ENCODE assay signal across 12 cellular contexts in the genomic region with DNA sequence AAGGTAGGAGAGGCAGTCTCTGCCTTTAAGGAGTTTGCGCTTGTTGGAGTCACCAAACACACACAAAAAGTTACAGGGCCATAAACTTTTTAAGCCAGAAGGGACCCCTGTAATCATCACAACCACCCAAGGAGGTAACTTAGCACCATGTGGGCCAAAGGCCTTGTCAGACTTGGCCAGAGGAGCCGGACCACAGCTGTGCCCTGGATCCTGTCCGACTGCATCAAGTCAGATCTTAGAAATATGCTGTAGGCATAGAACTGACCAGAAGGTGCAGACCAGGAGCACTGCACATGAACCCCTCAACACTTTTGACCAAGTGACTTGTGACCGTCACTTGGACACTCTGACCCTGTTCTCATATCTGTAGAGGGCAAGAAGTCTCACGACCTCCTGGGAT.
"Had no signal": no experiment of that assay in that cellular context is flagged by ENCODE, and none has a peak within 500 bp of the region (broad histone marks: within the 10 kb centered on the region; RNA-seq: fewer than 3 reads in every experiment).

No MANE protein-coding gene starts in this region.

- H3K4me3 Mint-ChIP-seq: activated CD4-positive, alpha-beta memory T cell treated with anti-CD3 and anti-CD28 coated beads, Interleukin-2, amount 10 ng/mL, durations not matched to agents 7 days and 5 days; central memory CD8-positive, alpha-beta T cell; dendritic cell treated with granulocyte-macrophage colony-stimulating factor and Interleukin-4, amounts not matched to agents 40 ng/mL and 50 ng/mL, for 4 days had no signal

- H3K27ac ChIP-seq: body of pancreas had no signal

- ATAC-seq: body of pancreas, esophagus mucosa, left lung, sciatic nerve had no signal

- H3K27me3 Mint-ChIP-seq: central memory CD8-positive, alpha-beta T cell had no signal

- H3K9me3 ChIP-seq: body of pancreas, left lung had no signal

- H3K9me3 Mint-ChIP-seq: activated CD4-positive, alpha-beta memory T cell treated with anti-CD3 and anti-CD28 coated beads, Interleukin-2, amount 10 ng/mL, durations not matched to agents 7 days and 5 days; central memory CD8-positive, alpha-beta T cell; dendritic cell treated with granulocyte-macrophage colony-stimulating factor and Interleukin-4, amounts not matched to agents 40 ng/mL and 50 ng/mL, for 4 days had no signal

- H3K4me3 ChIP-seq: body of pancreas, left lung had no signal

- H3K27me3 ChIP-seq: body of pancreas had no signal

- DNase-seq: activated CD4-positive, alpha-beta memory T cell treated with anti-CD3 and anti-CD28 coated beads, Interleukin-2, amount 10 ng/mL, durations not matched to agents 7 days and 5 days; activated naive CD4-positive, alpha-beta T cell treated with Interleukin-2 at 50 U/mL for 16 hours; body of pancreas; left lung; nucleus accumbens; stimulated activated CD4-positive, alpha-beta T cell treated with anti-CD3 and anti-CD28 coated beads, Interleukin-12 subunit alpha, Interleukin-12 subunit beta, amount 100 ng/mL, for 4 hours; stimulated activated naive CD4-positive, alpha-beta T cell; T-helper 9 cell had no signal

- H3K27ac Mint-ChIP-seq: activated CD4-positive, alpha-beta memory T cell treated with anti-CD3 and anti-CD28 coated beads, Interleukin-2, amount 10 ng/mL, durations not matched to agents 7 days and 5 days; dendritic cell treated with granulocyte-macrophage colony-stimulating factor and Interleukin-4, amounts not matched to agents 40 ng/mL and 50 ng/mL, for 4 days had no signal
